In genomic region chr2:196489366-196489765, GRCh38 we compare ENCODE assay signal across 24 cellular contexts.
A peak's percentile ranks its signal among the peaks of the same experiment; 100 is the strongest.
DNase-seq lines count a peak whose midpoint lies in the region; ATAC-seq and TF ChIP-seq lines count a peak whose summit lies in the region.
"Had no signal": no experiment of that assay in that cellular context is flagged by ENCODE, and none has a peak within 500 bp of the region (broad histone marks: within the 10 kb centered on the region; RNA-seq: fewer than 3 reads in every experiment).

No MANE protein-coding gene starts in this region.

- no peaks in the 10 kb centered on the region for H3K36me3 Mint-ChIP-seq in WTC11
- H3K36me3 Mint-ChIP-seq: CD4-positive, alpha-beta memory T cell had no signal

- H3K4me3 ChIP-seq in fibroblast of the aortic adventitia (ENCODE audit: low read depth, low read length) (no peak overlapping the region), osteoblast (ENCODE audit: insufficient read depth, low read length) (no peak overlapping the region)

- H3K9me3 Mint-ChIP-seq in WTC11: peaks cover 17% of the 10 kb centered on the region

- CTCF ChIA-PET in WTC11 (lab: Charles Lee): no interaction called here

- H3K4me1 ChIP-seq in osteoblast (ENCODE audit: insufficient read depth, low read length): peaks cover 14% of the 10 kb centered on the region

- H3K9me3 ChIP-seq in osteoblast (ENCODE audit: low read depth, low read length): no peaks in the 10 kb centered on the region

- no peaks in the 10 kb centered on the region for H4K20me1 ChIP-seq in osteoblast (ENCODE audit: insufficient read depth, low read length)

- TF ChIP-seq CTCF in fibroblast of the aortic adventitia (IDR thresholded peaks at IDR 0.05; ENCODE audit: insufficient read depth, low read length) (no peak), osteoblast (IDR thresholded peaks at IDR 0.05; ENCODE audit: extremely low read depth, low read depth, low read length) (no peak), WTC11 (IDR thresholded peaks at IDR 0.05) (no peak)

- no peak for ATAC-seq in WTC11

- POLR2A ChIA-PET in WTC11 (lab: Charles Lee): no interaction called here

- no peaks in the 10 kb centered on the region for H3K27me3 Mint-ChIP-seq in WTC11 (ENCODE audit: low read depth)

- H3K27ac ChIP-seq in osteoblast (ENCODE audit: low read depth, low read length): peak overlapping the region; percentile 40
- H3K27ac ChIP-seq: HL-60, KMS-11, RWPE1 had no signal

- H3K4me1 Mint-ChIP-seq in WTC11: peaks cover 9% of the 10 kb centered on the region
- H3K4me1 Mint-ChIP-seq: CD4-positive, alpha-beta memory T cell had no signal

- peak overlapping the region; percentile 39 for H2AFZ ChIP-seq in osteoblast (ENCODE audit: low read length)

- no peak overlapping the region for H3K4me2 ChIP-seq in osteoblast (ENCODE audit: insufficient read depth, low read length)
- H3K4me2 ChIP-seq: KMS-11 had no signal

- DNase-seq in RPMI7951 (ENCODE audit: low read depth) (peak; percentile 24), fibroblast of the aortic adventitia (ENCODE audit: low read depth) (peak; percentile 12), osteoblast (ENCODE audit: insufficient read length, low spot score, missing footprints) (no peak), WTC11 (ENCODE audit: low spot score) (no peak), nucleus accumbens (lab: John Stamatoyannopoulos, UW) (no peak), hypothalamus (lab: John Stamatoyannopoulos, UW) (no peak)
- DNase-seq in activated T-cell treated with anti-CD3 and anti-CD28 coated beads, Interleukin-2, amount 50 U/mL, for 1 hour: no peak
- DNase-seq: C1 segment of cervical spinal cord; CD4-positive, alpha-beta memory T cell; COR-L47; DMS53; GOT3; HCEC 1CT; MM.1S; NCI-H1417; NCI-H1694 treated with DMSO at 0.1 percent for 48 hours; NCI-H2081; NCI-H2227 treated with DMSO at 0.1 percent for 48 hours; NCI-H526 treated with DMSO at 0.1 percent for 48 hours; SHP77 had no signal

- H3K27me3 ChIP-seq in osteoblast (ENCODE audit: insufficient read depth, low read length): no peaks in the 10 kb centered on the region

- H3K79me2 ChIP-seq in osteoblast (ENCODE audit: insufficient read depth, low read length): no peaks in the 10 kb centered on the region

- H3K27ac Mint-ChIP-seq in WTC11: no peak overlapping the region
- H3K27ac Mint-ChIP-seq: CD4-positive, alpha-beta memory T cell; IgD-negative memory B cell had no signal

- no peak overlapping the region for H3K4me3 Mint-ChIP-seq in WTC11
- H3K4me3 Mint-ChIP-seq: CD4-positive, alpha-beta memory T cell; IgD-negative memory B cell had no signal

- H3K36me3 ChIP-seq in osteoblast (ENCODE audit: insufficient read depth, low read length): no peaks in the 10 kb centered on the region

TF ChIP-seq in WTC11, 78 proteins besides CTCF, POLR2A, EP300 and RAD21:
- TF ChIP-seq ZMAT4 (CRISPR knock-in tag; IDR thresholded peaks at IDR 0.05): no peak
- no peak for TF ChIP-seq NFYB (CRISPR knock-in tag; conservative IDR thresholded peaks at IDR 0.05; ENCODE audit: low read depth)
- TF ChIP-seq GRHL2 (CRISPR knock-in tag; IDR thresholded peaks at IDR 0.05; ENCODE audit: insufficient replicate concordance, severe bottlenecking): no peak
- TF ChIP-seq MLX (CRISPR knock-in tag; IDR thresholded peaks at IDR 0.05): no peak
- no peak for TF ChIP-seq FOXK1 (CRISPR knock-in tag; IDR thresholded peaks at IDR 0.05)
- no peak for TF ChIP-seq ESRRA (CRISPR knock-in tag; IDR thresholded peaks at IDR 0.05; ENCODE audit: borderline replicate concordance)
- TF ChIP-seq ATF1 (CRISPR knock-in tag; IDR thresholded peaks at IDR 0.05): no peak
- no peak for TF ChIP-seq NFATC4 (CRISPR knock-in tag; IDR thresholded peaks at IDR 0.05)
- no peak for TF ChIP-seq ZNF138 (CRISPR knock-in tag; conservative IDR thresholded peaks at IDR 0.05)
- no peak for TF ChIP-seq ZNF219 (CRISPR knock-in tag; IDR thresholded peaks at IDR 0.05; ENCODE audit: borderline replicate concordance)
- TF ChIP-seq CBFB (CRISPR knock-in tag; IDR thresholded peaks at IDR 0.05; ENCODE audit: low read depth): no peak
- TF ChIP-seq ELF4 (CRISPR knock-in tag; IDR thresholded peaks at IDR 0.05; ENCODE audit: low read depth): no peak
- no peak for TF ChIP-seq ZSCAN18 (CRISPR knock-in tag; IDR thresholded peaks at IDR 0.05)
- no peak for TF ChIP-seq ZNF281 (CRISPR knock-in tag; IDR thresholded peaks at IDR 0.05)
TF ChIP-seq in WTC11: peak in this region for 0.

Comparison
In these comparisons a context has a peak if more than half of its experiments do, and no peak if none do; other contexts are left out.
1. DNase-seq: peak in RPMI7951 (single experiment) and fibroblast of the aortic adventitia (single experiment); none in osteoblast (single experiment), activated T-cell treated with anti-CD3 and anti-CD28 coated beads, Interleukin-2, amount 50 U/mL, for 1 hour (single experiment), WTC11 (single experiment), nucleus accumbens (0 of 56) and hypothalamus (0 of 51).